ENCODE assay signal across 1 cellular context in the genomic region with DNA sequence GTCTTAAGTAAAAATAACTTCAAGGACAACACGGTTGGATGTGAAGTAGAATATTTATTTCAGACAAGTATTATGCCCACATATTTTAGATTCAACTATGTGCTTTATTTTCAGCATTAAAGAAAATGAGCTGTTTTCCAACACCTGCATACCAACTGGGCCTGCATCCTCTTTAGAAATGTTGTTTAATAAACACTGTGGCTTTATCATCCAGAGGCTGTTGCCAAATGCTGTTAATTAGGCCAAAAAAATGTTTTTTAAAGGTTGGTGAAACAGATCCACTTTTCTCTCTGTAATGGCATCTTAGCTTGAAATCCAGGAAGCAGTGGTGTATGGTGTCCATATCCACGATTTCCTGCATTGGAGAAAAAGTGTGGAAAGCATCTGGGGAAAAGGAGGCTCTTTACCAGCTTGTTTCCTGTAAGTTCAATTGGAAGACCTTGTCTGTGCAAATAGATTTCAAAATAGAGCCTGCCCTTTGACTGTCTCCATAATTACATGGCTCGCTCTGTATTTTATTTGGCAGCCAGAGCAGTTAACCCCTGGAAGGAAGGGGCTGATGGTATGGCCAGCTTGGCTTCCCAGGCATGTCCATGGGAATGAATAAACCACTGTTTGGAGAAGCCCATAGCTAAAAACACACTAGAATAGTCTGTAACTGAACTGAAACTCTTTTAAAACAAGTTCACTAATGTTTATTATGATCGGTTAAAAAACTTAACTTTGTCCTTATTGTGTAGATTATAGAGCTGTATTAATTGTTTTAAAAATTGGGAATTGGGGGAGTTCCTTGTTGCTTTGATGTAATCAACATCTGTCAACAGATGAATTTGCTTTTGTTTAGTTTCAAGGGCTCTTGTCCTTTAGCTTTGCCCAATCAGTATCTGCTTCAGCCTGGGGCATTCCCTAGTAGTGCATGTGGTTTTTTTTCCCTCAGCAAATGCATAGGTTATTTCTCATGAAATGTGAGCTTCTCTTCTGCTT.
TF ChIP-seq lines count a peak whose summit lies in the region.

No MANE protein-coding gene starts in this region.

TF ChIP-seq in K562, 482 proteins besides CTCF, POLR2A, EP300 and RAD21 (continued from another document):
- TF ChIP-seq ZEB2 (IDR thresholded peaks at IDR 0.05) (no peak), SIN3B (IDR thresholded peaks at IDR 0.05; ENCODE audit: low read depth) (no peak), MEF2D (tag; conservative IDR thresholded peaks at IDR 0.05; ENCODE audit: low read depth) (no peak), TFAM (CRISPR knock-in tag; conservative IDR thresholded peaks at IDR 0.05) (no peak), POLR2AphosphoS5 (IDR thresholded peaks at IDR 0.05; ENCODE audit: control insufficient read depth, insufficient read depth, low read depth, low read length) (no peak), ARNT (IDR thresholded peaks at IDR 0.05) (no peak), KHSRP (IDR thresholded peaks at IDR 0.05) (no peak), ZNF143 (CRISPR knock-in tag; IDR thresholded peaks at IDR 0.05) (no peak), ZFX (CRISPR knock-in tag; IDR thresholded peaks at IDR 0.05) (peak; percentile 20; the same call in 1 of the 2 replicates), DNMT1 (IDR thresholded peaks at IDR 0.05) (no peak)
- TF ChIP-seq, protein P1, sequence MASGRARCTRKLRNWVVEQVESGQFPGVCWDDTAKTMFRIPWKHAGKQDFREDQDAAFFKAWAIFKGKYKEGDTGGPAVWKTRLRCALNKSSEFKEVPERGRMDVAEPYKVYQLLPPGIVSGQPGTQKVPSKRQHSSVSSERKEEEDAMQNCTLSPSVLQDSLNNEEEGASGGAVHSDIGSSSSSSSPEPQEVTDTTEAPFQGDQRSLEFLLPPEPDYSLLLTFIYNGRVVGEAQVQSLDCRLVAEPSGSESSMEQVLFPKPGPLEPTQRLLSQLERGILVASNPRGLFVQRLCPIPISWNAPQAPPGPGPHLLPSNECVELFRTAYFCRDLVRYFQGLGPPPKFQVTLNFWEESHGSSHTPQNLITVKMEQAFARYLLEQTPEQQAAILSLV (tag; IDR thresholded peaks at IDR 0.05) = no peak
- TF ChIP-seq, protein P2, sequence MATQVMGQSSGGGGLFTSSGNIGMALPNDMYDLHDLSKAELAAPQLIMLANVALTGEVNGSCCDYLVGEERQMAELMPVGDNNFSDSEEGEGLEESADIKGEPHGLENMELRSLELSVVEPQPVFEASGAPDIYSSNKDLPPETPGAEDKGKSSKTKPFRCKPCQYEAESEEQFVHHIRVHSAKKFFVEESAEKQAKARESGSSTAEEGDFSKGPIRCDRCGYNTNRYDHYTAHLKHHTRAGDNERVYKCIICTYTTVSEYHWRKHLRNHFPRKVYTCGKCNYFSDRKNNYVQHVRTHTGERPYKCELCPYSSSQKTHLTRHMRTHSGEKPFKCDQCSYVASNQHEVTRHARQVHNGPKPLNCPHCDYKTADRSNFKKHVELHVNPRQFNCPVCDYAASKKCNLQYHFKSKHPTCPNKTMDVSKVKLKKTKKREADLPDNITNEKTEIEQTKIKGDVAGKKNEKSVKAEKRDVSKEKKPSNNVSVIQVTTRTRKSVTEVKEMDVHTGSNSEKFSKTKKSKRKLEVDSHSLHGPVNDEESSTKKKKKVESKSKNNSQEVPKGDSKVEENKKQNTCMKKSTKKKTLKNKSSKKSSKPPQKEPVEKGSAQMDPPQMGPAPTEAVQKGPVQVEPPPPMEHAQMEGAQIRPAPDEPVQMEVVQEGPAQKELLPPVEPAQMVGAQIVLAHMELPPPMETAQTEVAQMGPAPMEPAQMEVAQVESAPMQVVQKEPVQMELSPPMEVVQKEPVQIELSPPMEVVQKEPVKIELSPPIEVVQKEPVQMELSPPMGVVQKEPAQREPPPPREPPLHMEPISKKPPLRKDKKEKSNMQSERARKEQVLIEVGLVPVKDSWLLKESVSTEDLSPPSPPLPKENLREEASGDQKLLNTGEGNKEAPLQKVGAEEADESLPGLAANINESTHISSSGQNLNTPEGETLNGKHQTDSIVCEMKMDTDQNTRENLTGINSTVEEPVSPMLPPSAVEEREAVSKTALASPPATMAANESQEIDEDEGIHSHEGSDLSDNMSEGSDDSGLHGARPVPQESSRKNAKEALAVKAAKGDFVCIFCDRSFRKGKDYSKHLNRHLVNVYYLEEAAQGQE (CRISPR knock-in tag; IDR thresholded peaks at IDR 0.05; ENCODE audit: low read depth) = no peak
- TF ChIP-seq, protein P3, sequence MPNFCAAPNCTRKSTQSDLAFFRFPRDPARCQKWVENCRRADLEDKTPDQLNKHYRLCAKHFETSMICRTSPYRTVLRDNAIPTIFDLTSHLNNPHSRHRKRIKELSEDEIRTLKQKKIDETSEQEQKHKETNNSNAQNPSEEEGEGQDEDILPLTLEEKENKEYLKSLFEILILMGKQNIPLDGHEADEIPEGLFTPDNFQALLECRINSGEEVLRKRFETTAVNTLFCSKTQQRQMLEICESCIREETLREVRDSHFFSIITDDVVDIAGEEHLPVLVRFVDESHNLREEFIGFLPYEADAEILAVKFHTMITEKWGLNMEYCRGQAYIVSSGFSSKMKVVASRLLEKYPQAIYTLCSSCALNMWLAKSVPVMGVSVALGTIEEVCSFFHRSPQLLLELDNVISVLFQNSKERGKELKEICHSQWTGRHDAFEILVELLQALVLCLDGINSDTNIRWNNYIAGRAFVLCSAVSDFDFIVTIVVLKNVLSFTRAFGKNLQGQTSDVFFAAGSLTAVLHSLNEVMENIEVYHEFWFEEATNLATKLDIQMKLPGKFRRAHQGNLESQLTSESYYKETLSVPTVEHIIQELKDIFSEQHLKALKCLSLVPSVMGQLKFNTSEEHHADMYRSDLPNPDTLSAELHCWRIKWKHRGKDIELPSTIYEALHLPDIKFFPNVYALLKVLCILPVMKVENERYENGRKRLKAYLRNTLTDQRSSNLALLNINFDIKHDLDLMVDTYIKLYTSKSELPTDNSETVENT (CRISPR knock-in tag; IDR thresholded peaks at IDR 0.05) = no peak
- TF ChIP-seq, protein P4, sequence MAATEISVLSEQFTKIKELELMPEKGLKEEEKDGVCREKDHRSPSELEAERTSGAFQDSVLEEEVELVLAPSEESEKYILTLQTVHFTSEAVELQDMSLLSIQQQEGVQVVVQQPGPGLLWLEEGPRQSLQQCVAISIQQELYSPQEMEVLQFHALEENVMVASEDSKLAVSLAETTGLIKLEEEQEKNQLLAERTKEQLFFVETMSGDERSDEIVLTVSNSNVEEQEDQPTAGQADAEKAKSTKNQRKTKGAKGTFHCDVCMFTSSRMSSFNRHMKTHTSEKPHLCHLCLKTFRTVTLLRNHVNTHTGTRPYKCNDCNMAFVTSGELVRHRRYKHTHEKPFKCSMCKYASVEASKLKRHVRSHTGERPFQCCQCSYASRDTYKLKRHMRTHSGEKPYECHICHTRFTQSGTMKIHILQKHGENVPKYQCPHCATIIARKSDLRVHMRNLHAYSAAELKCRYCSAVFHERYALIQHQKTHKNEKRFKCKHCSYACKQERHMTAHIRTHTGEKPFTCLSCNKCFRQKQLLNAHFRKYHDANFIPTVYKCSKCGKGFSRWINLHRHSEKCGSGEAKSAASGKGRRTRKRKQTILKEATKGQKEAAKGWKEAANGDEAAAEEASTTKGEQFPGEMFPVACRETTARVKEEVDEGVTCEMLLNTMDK (IDR thresholded peaks at IDR 0.05; ENCODE audit: borderline replicate concordance, insufficient read depth, low read depth, low read length, poor library complexity, severe bottlenecking) = no peak
